15 cellular contexts compared by ENCODE assay signal in the genomic region with DNA sequence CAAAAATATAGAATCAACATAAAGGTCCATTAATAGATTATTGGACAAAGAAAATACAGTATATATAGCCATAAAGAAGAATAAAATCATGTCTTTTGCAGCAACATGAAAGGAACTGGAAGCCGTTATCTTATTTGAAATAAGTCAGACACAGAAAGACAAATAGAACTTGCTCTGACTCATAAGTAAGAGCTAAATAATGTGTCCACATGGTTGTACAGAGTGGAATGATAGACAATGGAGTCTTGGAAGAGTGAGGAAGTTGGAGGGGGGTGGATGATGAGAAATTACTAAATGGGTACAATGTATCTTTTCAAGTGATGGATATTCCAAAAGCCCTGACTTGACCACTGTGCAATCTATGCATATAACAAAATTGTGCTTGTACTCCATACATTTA.
DNase-seq lines count a peak whose midpoint lies in the region; ATAC-seq and TF ChIP-seq lines count a peak whose summit lies in the region.
"Had no signal": no experiment of that assay in that cellular context is flagged by ENCODE, and none has a peak within 500 bp of the region (broad histone marks: within the 10 kb centered on the region; RNA-seq: fewer than 3 reads in every experiment).

No MANE protein-coding gene starts in this region.

- H3K27me3 ChIP-seq in SK-N-SH (ENCODE audit: insufficient read depth) (no peaks in the 10 kb centered on the region), SJSA1 (replicated peaks) (no peaks in the 10 kb centered on the region)
- H3K27me3 ChIP-seq: BLaER1 treated with 17β-estradiol and CSF1 and Interleukin-3, amounts not matched to agents 10 nM and 100 nM had no signal

- peak overlapping the region in 1 of 2 experiments; percentile 20; a peak in 1 of 4 replicates for H3K27ac ChIP-seq in SK-N-SH (ENCODE audit: low read depth in 2 of 2, low read length in 1 of 2)
- peak overlapping the region; percentile 55 for H3K27ac ChIP-seq in SJSA1
- H3K27ac ChIP-seq: BLaER1 treated with 17β-estradiol and CSF1 and Interleukin-3, amounts not matched to agents 10 nM and 100 nM had no signal

- H3K9me2 ChIP-seq in SK-N-SH, result no peaks in the 10 kb centered on the region

- no peak overlapping the region for H3K4me3 Mint-ChIP-seq in activated CD4-positive, alpha-beta T cell treated with anti-CD3 and anti-CD28 coated beads for 36 hours

- no peak overlapping the region for H3K9ac ChIP-seq in SK-N-SH
- H3K9ac ChIP-seq: BLaER1 treated with 17β-estradiol and CSF1 and Interleukin-3, amounts not matched to agents 10 nM and 100 nM had no signal

- H3K4me1 Mint-ChIP-seq in activated CD4-positive, alpha-beta T cell treated with anti-CD3 and anti-CD28 coated beads for 36 hours, result no peaks in the 10 kb centered on the region

- H3K4me3 ChIP-seq in SK-N-SH (ENCODE audit: low read depth in 2 of 2, low read length in 1 of 2) (no peak overlapping the region), SJSA1 (no peak overlapping the region), epithelial cell of esophagus (ENCODE audit: low read length) (no peak overlapping the region)
- H3K4me3 ChIP-seq: BLaER1 treated with 17β-estradiol and CSF1 and Interleukin-3, amounts not matched to agents 10 nM and 100 nM had no signal

- DNase-seq in SK-N-SH, result no peak
- DNase-seq in SJSA1 (ENCODE audit: low read depth in 1 of 2, low spot score in 2 of 2), result peak in 1 of 2 experiments; percentile 52
- peak; percentile 30 for DNase-seq in epithelial cell of esophagus (ENCODE audit: low read depth)
- DNase-seq in activated CD4-positive, alpha-beta T cell treated with anti-CD3 and anti-CD28 coated beads, Interleukin-2, amount 50 U/mL, for 1 hour, result no peak
- no peak for DNase-seq in glomerular visceral epithelial cell (ENCODE audit: extremely low spot score)
- no peak for DNase-seq in NCI-H2029 treated with DMSO at 0.1 percent for 48 hours (lab: John Stamatoyannopoulos, UW)
- no peak for DNase-seq in activated CD4-positive, alpha-beta T cell treated with anti-CD3 and anti-CD28 coated beads for 36 hours
- DNase-seq: 8988T, DMS79 treated with DMSO at 0.1 percent for 48 hours, MM.1S, NCI-H2029, NCI-H524, RPMI8226 had no signal

- H3K36me3 ChIP-seq in SK-N-SH (replicated peaks in 1 of 2; ENCODE audit: control insufficient read depth in 1 of 2, insufficient read depth in 2 of 2, low read length in 1 of 2), result no peaks in the 10 kb centered on the region
- H3K36me3 ChIP-seq in SJSA1, result no peaks in the 10 kb centered on the region
- H3K36me3 ChIP-seq: BLaER1 treated with 17β-estradiol and CSF1 and Interleukin-3, amounts not matched to agents 10 nM and 100 nM had no signal

- no peaks in the 10 kb centered on the region for H3K36me3 Mint-ChIP-seq in activated CD4-positive, alpha-beta T cell treated with anti-CD3 and anti-CD28 coated beads for 36 hours (ENCODE audit: low read depth)

- ATAC-seq in SK-N-SH treated with all-trans-retinoic acid at 6 μM for 48 hours, result 0 out of 3 replicates have a peak, but pooled peaks have one; percentile 26
- ATAC-seq in activated CD4-positive, alpha-beta T cell treated with anti-CD3 and anti-CD28 coated beads for 36 hours, result no peak

- WGBS in SK-N-SH (ENCODE audit: low lambda C conversion rate), result 23% methylated on average over 1 of the region's 1 CpG

- peaks cover 2% of the 10 kb centered on the region for H3K9me3 Mint-ChIP-seq in activated CD4-positive, alpha-beta T cell treated with anti-CD3 and anti-CD28 coated beads for 36 hours (ENCODE audit: low read depth)

- H3K27me3 Mint-ChIP-seq in activated CD4-positive, alpha-beta T cell treated with anti-CD3 and anti-CD28 coated beads for 36 hours, result no peaks in the 10 kb centered on the region

- no peak for TF ChIP-seq EP300 in SK-N-SH (IDR thresholded peaks at IDR 0.05; ENCODE audit: borderline replicate concordance in 1 of 2, low read depth in 1 of 2, low read length in 1 of 2)

- H2AFZ ChIP-seq in SK-N-SH (ENCODE audit: low read depth), result no peak overlapping the region

- H3F3A ChIP-seq in SK-N-SH (replicated peaks; ENCODE audit: insufficient read depth), result peaks cover 7% of the 10 kb centered on the region

- H3K9me3 ChIP-seq in SK-N-SH (no peaks in the 10 kb centered on the region), SJSA1 (replicated peaks) (0 out of 2 replicates have a peak, but pooled peaks cover 2% of the 10 kb centered on the region)

- TF ChIP-seq RAD21 in SK-N-SH (IDR thresholded peaks at IDR 0.05; ENCODE audit: low read length), result no peak

- no peaks in the 10 kb centered on the region for H3K79me2 ChIP-seq in SK-N-SH (ENCODE audit: insufficient read depth)

- H3K4me1 ChIP-seq in SK-N-SH (ENCODE audit: control insufficient read depth in 1 of 2, insufficient read depth in 2 of 2, low read depth in 1 of 2, low read length in 1 of 2) (0 out of 4 replicates have a peak, but pooled peaks cover 0 to 9% of the 10 kb centered on the region in 2 experiments), SJSA1 (replicated peaks) (peaks cover 28% of the 10 kb centered on the region)
- H3K4me1 ChIP-seq: BLaER1 treated with 17β-estradiol and CSF1 and Interleukin-3, amounts not matched to agents 10 nM and 100 nM had no signal

- no peak overlapping the region for H3K4me2 ChIP-seq in SK-N-SH
- H3K4me2 ChIP-seq: BLaER1 treated with 17β-estradiol and CSF1 and Interleukin-3, amounts not matched to agents 10 nM and 100 nM had no signal

- CTCF ChIA-PET in SK-N-SH (lab: Yijun Ruan, JAX), result no interaction called here
- CTCF ChIA-PET in activated CD4-positive, alpha-beta T cell treated with anti-CD3 and anti-CD28 coated beads for 36 hours (lab: Charles Lee), result no interaction called here

- TF ChIP-seq CTCF in SK-N-SH (IDR thresholded peaks at IDR 0.05), result no peak
- TF ChIP-seq CTCF in epithelial cell of esophagus (IDR thresholded peaks at IDR 0.05; ENCODE audit: insufficient read depth, low read depth, low read length, missing control alignments), result no peak

- POLR2A ChIA-PET in SK-N-SH (lab: Yijun Ruan, JAX), result no interaction called here
- POLR2A ChIA-PET in activated CD4-positive, alpha-beta T cell treated with anti-CD3 and anti-CD28 coated beads for 36 hours (lab: Charles Lee), result no interaction called here

- intact Hi-C loops in activated CD4-positive, alpha-beta T cell treated with anti-CD3 and anti-CD28 coated beads for 36 hours (cut with DNase I, micrococcal nuclease), result no loop called here

- no peaks in the 10 kb centered on the region for H4K20me1 ChIP-seq in SK-N-SH (ENCODE audit: insufficient read depth)
- H4K20me1 ChIP-seq: BLaER1 treated with 17β-estradiol and CSF1 and Interleukin-3, amounts not matched to agents 10 nM and 100 nM had no signal

- H3K27ac Mint-ChIP-seq in activated CD4-positive, alpha-beta T cell treated with anti-CD3 and anti-CD28 coated beads for 36 hours, result no peak overlapping the region

TF ChIP-seq in SK-N-SH treated with all-trans-retinoic acid at 6 μM for 48 hours, 23 proteins besides CTCF, POLR2A, EP300 and RAD21:
- TF ChIP-seq ISL1 (CRISPR knock-in tag; IDR thresholded peaks at IDR 0.05) (peak; percentile 72), SNAI2 (CRISPR knock-in tag; IDR thresholded peaks at IDR 0.05) (no peak), ZNF565 (CRISPR knock-in tag; conservative IDR thresholded peaks at IDR 0.05; ENCODE audit: low read depth) (no peak)

TF ChIP-seq in SK-N-SH, 30 proteins besides CTCF, POLR2A, EP300 and RAD21 (continues in another document):
- TF ChIP-seq TCF12 (IDR thresholded peaks at IDR 0.05) (no peak), FOSL2 (IDR thresholded peaks at IDR 0.05; ENCODE audit: borderline replicate concordance, low read depth) (no peak), IRF3 (IDR thresholded peaks at IDR 0.05; ENCODE audit: low read depth, low read length) (no peak), TAF1 (IDR thresholded peaks at IDR 0.05; ENCODE audit: borderline replicate concordance, low read depth, low read length) (no peak), GABPA (IDR thresholded peaks at IDR 0.05; ENCODE audit: low read depth) (no peak), RFX5 (IDR thresholded peaks at IDR 0.05; ENCODE audit: low read length) (no peak), GATA2 (CRISPR knock-in tag; IDR thresholded peaks at IDR 0.05) (no peak), USF2 (IDR thresholded peaks at IDR 0.05; ENCODE audit: borderline replicate concordance, low read depth, low read length) (no peak), MXI1 (IDR thresholded peaks at IDR 0.05; ENCODE audit: low read depth, low read length) (no peak)
